ENCODE assay signal across 12 cellular contexts in the genomic region with DNA sequence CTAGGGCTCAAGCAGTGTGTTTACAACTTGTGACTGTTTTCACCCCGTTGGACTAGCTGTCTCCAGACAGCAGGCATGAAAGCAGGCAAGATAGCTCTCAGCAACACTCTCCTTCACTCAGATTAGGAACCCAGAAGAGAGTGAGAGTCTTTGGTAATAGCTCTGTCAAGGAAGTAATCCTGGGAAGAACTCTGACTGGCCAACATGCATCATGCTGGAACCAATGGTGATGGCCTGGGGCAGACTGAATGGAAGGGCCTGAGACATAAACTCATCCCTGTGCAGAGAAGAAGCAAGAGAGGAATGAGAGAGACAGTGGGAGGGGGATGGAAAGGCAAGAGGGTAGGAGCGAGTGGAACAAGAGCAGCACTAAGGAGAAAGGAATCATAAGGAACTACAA. TPM values are rescaled to one million over a fixed set of nuclear protein-coding genes. Genes with fewer than 3 reads are reported as not detected.
DNase-seq lines count a peak whose midpoint lies in the region; ATAC-seq and TF ChIP-seq lines count a peak whose summit lies in the region.
"Had no signal": no experiment of that assay in that cellular context is flagged by ENCODE, and none has a peak within 500 bp of the region (broad histone marks: within the 10 kb centered on the region; RNA-seq: fewer than 3 reads in every experiment).

No MANE protein-coding gene starts in this region.

- DNase-seq in epithelial cell of prostate (ENCODE audit: low read depth, low spot score) (no peak), NCI-H2171 (lab: John Stamatoyannopoulos, UW) (no peak), natural killer cell (no peak)
- DNase-seq in activated CD8-positive, alpha-beta memory T cell treated with anti-CD3 and anti-CD28 coated beads, Interleukin-2, amount 10 ng/mL, durations not matched to agents 7 days and 5 days = no peak
- DNase-seq: KG1; NCI-H2107; stimulated activated naive CD8-positive, alpha-beta T cell treated with anti-CD3 and anti-CD28 coated beads, Interleukin-15, amount 100 ng/mL, for 72 hours; T1000 had no signal

- intact Hi-C loops in natural killer cell (cut with micrococcal nuclease) = no loop called here

- CTCF ChIA-PET in activated CD8-positive, alpha-beta memory T cell treated with anti-CD3 and anti-CD28 coated beads, Interleukin-2, amount 10 ng/mL, durations not matched to agents 7 days and 5 days (lab: Charles Lee) = no interaction called here

- ATAC-seq in GM19395 (IDR thresholded peaks at IDR 0.05; ENCODE audit: unreplicated experiment) (peak; percentile 11), natural killer cell (no peak)
- ATAC-seq in activated CD8-positive, alpha-beta memory T cell treated with anti-CD3 and anti-CD28 coated beads, Interleukin-2, amount 10 ng/mL, durations not matched to agents 7 days and 5 days = no peak
- ATAC-seq: stimulated activated naive CD8-positive, alpha-beta T cell treated with anti-CD3 and anti-CD28 coated beads, Interleukin-15, amount 100 ng/mL, for 72 hours had no signal

- no peak overlapping the region for H3K27ac Mint-ChIP-seq in natural killer cell
- H3K27ac Mint-ChIP-seq in activated CD8-positive, alpha-beta memory T cell treated with anti-CD3 and anti-CD28 coated beads, Interleukin-2, amount 10 ng/mL, durations not matched to agents 7 days and 5 days = no peak overlapping the region
- H3K27ac Mint-ChIP-seq: stimulated activated naive CD8-positive, alpha-beta T cell treated with anti-CD3 and anti-CD28 coated beads, Interleukin-15, amount 100 ng/mL, for 72 hours had no signal

- H3K27me3 Mint-ChIP-seq in natural killer cell (ENCODE audit: low read depth in 2 of 2) = no peaks in the 10 kb centered on the region
- H3K27me3 Mint-ChIP-seq in activated CD8-positive, alpha-beta memory T cell treated with anti-CD3 and anti-CD28 coated beads, Interleukin-2, amount 10 ng/mL, durations not matched to agents 7 days and 5 days = no peaks in the 10 kb centered on the region
- H3K27me3 Mint-ChIP-seq: stimulated activated naive CD8-positive, alpha-beta T cell treated with anti-CD3 and anti-CD28 coated beads, Interleukin-15, amount 100 ng/mL, for 72 hours had no signal

- peak overlapping the region; percentile 37 for H3K27ac ChIP-seq in OCI-LY3 (ENCODE audit: low read length)
- H3K27ac ChIP-seq in epithelial cell of prostate = peak overlapping the region; percentile 48
- peak overlapping the region; percentile 30 for H3K27ac ChIP-seq in skeletal muscle tissue (ENCODE audit: low read depth, low read length)

- no peaks in the 10 kb centered on the region for H3K36me3 Mint-ChIP-seq in natural killer cell
- no peaks in the 10 kb centered on the region for H3K36me3 Mint-ChIP-seq in activated CD8-positive, alpha-beta memory T cell treated with anti-CD3 and anti-CD28 coated beads, Interleukin-2, amount 10 ng/mL, durations not matched to agents 7 days and 5 days

- H3K9me3 ChIP-seq in OCI-LY3 (ENCODE audit: insufficient read depth, low read length) = no peaks in the 10 kb centered on the region
- H3K9me3 ChIP-seq in skeletal muscle tissue (ENCODE audit: control insufficient read depth in 3 of 3, low read length in 3 of 3) = no peaks in the 10 kb centered on the region

- H2AFZ ChIP-seq in OCI-LY3 (ENCODE audit: low read depth, low read length) = 0 out of 2 replicates have a peak overlapping the region, but pooled peaks have one; percentile 34

- peak overlapping the region; percentile 38 for H3K4me2 ChIP-seq in OCI-LY3 (ENCODE audit: low read length)

- TF ChIP-seq CTCF in OCI-LY3 (IDR thresholded peaks at IDR 0.05; ENCODE audit: low read depth, low read length) (no peak), natural killer cell (IDR thresholded peaks at IDR 0.05) (no peak)

- no peaks in the 10 kb centered on the region for H4K20me1 ChIP-seq in OCI-LY3 (ENCODE audit: insufficient read depth, low read length)

- H3K4me3 Mint-ChIP-seq in natural killer cell = no peak overlapping the region
- no peak overlapping the region for H3K4me3 Mint-ChIP-seq in activated CD8-positive, alpha-beta memory T cell treated with anti-CD3 and anti-CD28 coated beads, Interleukin-2, amount 10 ng/mL, durations not matched to agents 7 days and 5 days
- H3K4me3 Mint-ChIP-seq: stimulated activated naive CD8-positive, alpha-beta T cell treated with anti-CD3 and anti-CD28 coated beads, Interleukin-15, amount 100 ng/mL, for 72 hours had no signal

- no peaks in the 10 kb centered on the region for H3K4me1 Mint-ChIP-seq in natural killer cell
- no peaks in the 10 kb centered on the region for H3K4me1 Mint-ChIP-seq in activated CD8-positive, alpha-beta memory T cell treated with anti-CD3 and anti-CD28 coated beads, Interleukin-2, amount 10 ng/mL, durations not matched to agents 7 days and 5 days
- H3K4me1 Mint-ChIP-seq: stimulated activated naive CD8-positive, alpha-beta T cell treated with anti-CD3 and anti-CD28 coated beads, Interleukin-15, amount 100 ng/mL, for 72 hours had no signal

- no peak overlapping the region for H3K4me3 ChIP-seq in OCI-LY3 (ENCODE audit: low read length)
- no peak overlapping the region for H3K4me3 ChIP-seq in skeletal muscle tissue (ENCODE audit: low read length in 3 of 3)
- H3K4me3 ChIP-seq: lung had no signal

- no peaks in the 10 kb centered on the region for H3K79me2 ChIP-seq in OCI-LY3 (ENCODE audit: low read length)

- H3K9ac ChIP-seq in OCI-LY3 (ENCODE audit: low read length) (no peak overlapping the region; the same call in 1 of the 2 replicates), skeletal muscle tissue (ENCODE audit: low read depth in 1 of 3, low read length in 3 of 3) (no peak overlapping the region)

- H3K9me3 Mint-ChIP-seq in natural killer cell = no peaks in the 10 kb centered on the region
- H3K9me3 Mint-ChIP-seq in activated CD8-positive, alpha-beta memory T cell treated with anti-CD3 and anti-CD28 coated beads, Interleukin-2, amount 10 ng/mL, durations not matched to agents 7 days and 5 days (ENCODE audit: low read depth) = no peaks in the 10 kb centered on the region
- H3K9me3 Mint-ChIP-seq: stimulated activated naive CD8-positive, alpha-beta T cell treated with anti-CD3 and anti-CD28 coated beads, Interleukin-15, amount 100 ng/mL, for 72 hours had no signal

- peaks cover 16% of the 10 kb centered on the region for H3K4me1 ChIP-seq in OCI-LY3 (ENCODE audit: low read length)
- no peaks in the 10 kb centered on the region for H3K4me1 ChIP-seq in skeletal muscle tissue (ENCODE audit: control insufficient read depth in 3 of 3, insufficient read depth in 3 of 3, low read length in 3 of 3)

- H3K36me3 ChIP-seq in OCI-LY3 (replicated peaks; ENCODE audit: low read depth, low read length) = no peaks in the 10 kb centered on the region
- H3K36me3 ChIP-seq in skeletal muscle tissue (ENCODE audit: control insufficient read depth in 3 of 3, insufficient read depth in 3 of 3, low read length in 3 of 3) = no peaks in the 10 kb centered on the region

- H3K27me3 ChIP-seq in OCI-LY3 (ENCODE audit: low read depth, low read length) = no peaks in the 10 kb centered on the region
- H3K27me3 ChIP-seq in skeletal muscle tissue (ENCODE audit: control insufficient read depth in 3 of 3, insufficient read depth in 3 of 3, low read length in 3 of 3) = no peaks in the 10 kb centered on the region

RNA-seq across cellular contexts. Expression of a gene that starts 48.9 kb away (rescaled TPM):
- total RNA-seq in skeletal muscle tissue (not detected), natural killer cell (not detected)
- total RNA-seq in activated CD8-positive, alpha-beta memory T cell treated with anti-CD3 and anti-CD28 coated beads, Interleukin-2, amount 10 ng/mL, durations not matched to agents 7 days and 5 days = not detected
- total RNA-seq: lung had no signal
